ENCODE assay signal across 1 cellular context in genomic region chr6:45713981-45714685, GRCh38.
TF ChIP-seq lines count a peak whose summit lies in the region.

No MANE protein-coding gene starts in this region.

TF ChIP-seq in GM12878, 131 proteins besides CTCF, POLR2A, EP300 and RAD21 (continued from another document):
- TF ChIP-seq ZNF592 (IDR thresholded peaks at IDR 0.05) (no peak), ZBTB33 (IDR thresholded peaks at IDR 0.05) (no peak)
